In the genomic region with DNA sequence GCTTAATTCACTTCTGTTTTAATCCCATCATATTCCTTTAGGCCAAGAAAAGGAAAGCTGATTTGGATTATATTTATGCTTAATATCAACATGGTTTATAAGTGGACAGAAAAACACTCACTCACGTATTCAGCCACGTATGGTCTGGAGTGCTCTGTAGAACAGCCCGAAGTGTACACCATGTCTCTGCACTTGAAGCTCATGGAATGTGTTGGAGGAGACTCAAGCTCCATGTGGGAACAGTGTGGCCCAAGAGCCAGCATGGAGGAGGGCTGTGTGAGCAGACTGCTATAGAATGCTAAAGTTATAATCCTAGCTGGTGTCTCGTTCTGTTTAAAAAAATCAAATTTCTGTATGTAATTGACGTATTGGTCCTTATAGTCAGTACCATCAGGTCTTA, we compare ENCODE assay signal across 20 cellular contexts.
"Had no signal": no experiment of that assay in that cellular context is flagged by ENCODE, and none has a peak within 500 bp of the region (broad histone marks: within the 10 kb centered on the region; RNA-seq: fewer than 3 reads in every experiment).

No MANE protein-coding gene starts in this region.

- DNase-seq: activated CD4-positive, alpha-beta T cell treated with anti-CD3 and anti-CD28 coated beads, Interleukin-2, amount 10 ng/mL, durations not matched to agents 24 days and 14 days; activated CD4-positive, alpha-beta T cell treated with anti-CD3 and anti-CD28 coated beads, Interleukin-2, amount 50 U/mL, for 48 hours; activated CD4-positive, CD25-positive, alpha-beta regulatory T cell treated with anti-CD3 and anti-CD28 coated beads, Interleukin-2, amount 50 U/mL, for 72 hours; activated CD8-positive, alpha-beta memory T cell treated with anti-CD3 and anti-CD28 coated beads, Interleukin-2, amount 10 ng/mL, durations not matched to agents 7 days and 5 days; activated effector memory CD4-positive, alpha-beta T cell treated with anti-CD3 and anti-CD28 coated beads, Interleukin-2, amount 50 U/mL, for 16 hours; activated naive CD4-positive, alpha-beta T cell treated with anti-CD3 and anti-CD28 coated beads for 36 hours; activated T-cell treated with anti-CD3 and anti-CD28 coated beads, Interleukin-2, amount 50 U/mL, for 4 hours; amniotic stem cell; body of pancreas; KG1; NCI-H1048; NCI-H187 treated with DMSO at 0.1 percent for 48 hours; NCI-H2171; NCI-H2227 treated with DMSO at 0.1 percent for 48 hours; NCI-H446 treated with DMSO at 0.1 percent for 48 hours; NCI-H524 treated with DMSO at 0.1 percent for 48 hours; NCI-H82; RPMI8226 had no signal

- H3K9me3 ChIP-seq: ascending aorta, body of pancreas had no signal

- H3K4me3 ChIP-seq: ascending aorta, body of pancreas had no signal

- H3K36me3 ChIP-seq: ascending aorta had no signal

- H3K4me1 ChIP-seq: ascending aorta, body of pancreas had no signal

- H3K27ac ChIP-seq: ascending aorta, body of pancreas had no signal

- ATAC-seq: activated CD8-positive, alpha-beta memory T cell treated with anti-CD3 and anti-CD28 coated beads, Interleukin-2, amount 10 ng/mL, durations not matched to agents 7 days and 5 days; activated T-cell treated with anti-CD3 and anti-CD28 coated beads, Interleukin-2, amount 50 U/mL, for 4 hours; body of pancreas; Panc1 had no signal

- H3K27me3 ChIP-seq: ascending aorta, body of pancreas had no signal
